ENCODE assay signal across 1 cellular context in genomic region chr1:117930484-117930883, GRCh38.
TF ChIP-seq lines count a peak whose summit lies in the region.

No MANE protein-coding gene starts in this region.

TF ChIP-seq in WTC11, 78 proteins besides CTCF, POLR2A, EP300 and RAD21 (continued from another document):
- TF ChIP-seq, protein P1, sequence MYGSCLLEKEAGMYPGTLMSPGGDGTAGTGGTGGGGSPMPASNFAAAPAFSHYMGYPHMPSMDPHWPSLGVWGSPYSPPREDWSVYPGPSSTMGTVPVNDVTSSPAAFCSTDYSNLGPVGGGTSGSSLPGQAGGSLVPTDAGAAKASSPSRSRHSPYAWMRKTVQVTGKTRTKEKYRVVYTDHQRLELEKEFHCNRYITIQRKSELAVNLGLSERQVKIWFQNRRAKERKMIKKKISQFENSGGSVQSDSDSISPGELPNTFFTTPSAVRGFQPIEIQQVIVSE (CRISPR knock-in tag; IDR thresholded peaks at IDR 0.05; ENCODE audit: borderline replicate concordance): no peak
- TF ChIP-seq, protein P2, sequence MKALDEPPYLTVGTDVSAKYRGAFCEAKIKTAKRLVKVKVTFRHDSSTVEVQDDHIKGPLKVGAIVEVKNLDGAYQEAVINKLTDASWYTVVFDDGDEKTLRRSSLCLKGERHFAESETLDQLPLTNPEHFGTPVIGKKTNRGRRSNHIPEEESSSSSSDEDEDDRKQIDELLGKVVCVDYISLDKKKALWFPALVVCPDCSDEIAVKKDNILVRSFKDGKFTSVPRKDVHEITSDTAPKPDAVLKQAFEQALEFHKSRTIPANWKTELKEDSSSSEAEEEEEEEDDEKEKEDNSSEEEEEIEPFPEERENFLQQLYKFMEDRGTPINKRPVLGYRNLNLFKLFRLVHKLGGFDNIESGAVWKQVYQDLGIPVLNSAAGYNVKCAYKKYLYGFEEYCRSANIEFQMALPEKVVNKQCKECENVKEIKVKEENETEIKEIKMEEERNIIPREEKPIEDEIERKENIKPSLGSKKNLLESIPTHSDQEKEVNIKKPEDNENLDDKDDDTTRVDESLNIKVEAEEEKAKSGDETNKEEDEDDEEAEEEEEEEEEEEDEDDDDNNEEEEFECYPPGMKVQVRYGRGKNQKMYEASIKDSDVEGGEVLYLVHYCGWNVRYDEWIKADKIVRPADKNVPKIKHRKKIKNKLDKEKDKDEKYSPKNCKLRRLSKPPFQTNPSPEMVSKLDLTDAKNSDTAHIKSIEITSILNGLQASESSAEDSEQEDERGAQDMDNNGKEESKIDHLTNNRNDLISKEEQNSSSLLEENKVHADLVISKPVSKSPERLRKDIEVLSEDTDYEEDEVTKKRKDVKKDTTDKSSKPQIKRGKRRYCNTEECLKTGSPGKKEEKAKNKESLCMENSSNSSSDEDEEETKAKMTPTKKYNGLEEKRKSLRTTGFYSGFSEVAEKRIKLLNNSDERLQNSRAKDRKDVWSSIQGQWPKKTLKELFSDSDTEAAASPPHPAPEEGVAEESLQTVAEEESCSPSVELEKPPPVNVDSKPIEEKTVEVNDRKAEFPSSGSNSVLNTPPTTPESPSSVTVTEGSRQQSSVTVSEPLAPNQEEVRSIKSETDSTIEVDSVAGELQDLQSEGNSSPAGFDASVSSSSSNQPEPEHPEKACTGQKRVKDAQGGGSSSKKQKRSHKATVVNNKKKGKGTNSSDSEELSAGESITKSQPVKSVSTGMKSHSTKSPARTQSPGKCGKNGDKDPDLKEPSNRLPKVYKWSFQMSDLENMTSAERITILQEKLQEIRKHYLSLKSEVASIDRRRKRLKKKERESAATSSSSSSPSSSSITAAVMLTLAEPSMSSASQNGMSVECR (CRISPR knock-in tag; IDR thresholded peaks at IDR 0.05; ENCODE audit: borderline replicate concordance): no peak
- TF ChIP-seq CREM (CRISPR knock-in tag; IDR thresholded peaks at IDR 0.05) (no peak), FOXK1 (CRISPR knock-in tag; IDR thresholded peaks at IDR 0.05) (no peak), E2F5 (CRISPR knock-in tag; IDR thresholded peaks at IDR 0.05) (no peak), TEAD4 (CRISPR knock-in tag; IDR thresholded peaks at IDR 0.05) (no peak), STAT6 (CRISPR knock-in tag; conservative IDR thresholded peaks at IDR 0.05; ENCODE audit: low read depth) (no peak), RELA (CRISPR knock-in tag; IDR thresholded peaks at IDR 0.05; ENCODE audit: borderline replicate concordance) (no peak)
